1 cellular context compared by ENCODE assay signal in genomic region chr11:27626938-27627586, GRCh38.
TF ChIP-seq lines count a peak whose summit lies in the region.

No MANE protein-coding gene starts in this region.

TF ChIP-seq in WTC11, 78 proteins besides CTCF, POLR2A, EP300 and RAD21 (continued from another document):
- no peak for TF ChIP-seq E2F1 (CRISPR knock-in tag; IDR thresholded peaks at IDR 0.05)
- no peak for TF ChIP-seq GTF2I (CRISPR knock-in tag; conservative IDR thresholded peaks at IDR 0.05)
- TF ChIP-seq ZNF121 (CRISPR knock-in tag; IDR thresholded peaks at IDR 0.05) = no peak
- no peak for TF ChIP-seq SMAD3 (CRISPR knock-in tag; IDR thresholded peaks at IDR 0.05; ENCODE audit: borderline replicate concordance)
- TF ChIP-seq IRF1 (CRISPR knock-in tag; IDR thresholded peaks at IDR 0.05) = no peak
- peak; percentile 90 for TF ChIP-seq ERG (CRISPR knock-in tag; IDR thresholded peaks at IDR 0.05)
- no peak for TF ChIP-seq ZNF317 (CRISPR knock-in tag; IDR thresholded peaks at IDR 0.05; ENCODE audit: borderline replicate concordance, low read depth)
- no peak for TF ChIP-seq ATF6 (CRISPR knock-in tag; IDR thresholded peaks at IDR 0.05)
- TF ChIP-seq HMGA2 (CRISPR knock-in tag; IDR thresholded peaks at IDR 0.05) = no peak
- TF ChIP-seq E2F4 (CRISPR knock-in tag; IDR thresholded peaks at IDR 0.05; ENCODE audit: borderline replicate concordance, low read depth) = no peak
- TF ChIP-seq GRHL2 (CRISPR knock-in tag; IDR thresholded peaks at IDR 0.05; ENCODE audit: insufficient replicate concordance, severe bottlenecking) = no peak
- no peak for TF ChIP-seq E2F5 (CRISPR knock-in tag; IDR thresholded peaks at IDR 0.05)
- TF ChIP-seq PRDM15 (CRISPR knock-in tag; IDR thresholded peaks at IDR 0.05) = no peak
- no peak for TF ChIP-seq CDX4 (CRISPR knock-in tag; IDR thresholded peaks at IDR 0.05; ENCODE audit: borderline replicate concordance)
- TF ChIP-seq ZBTB21 (CRISPR knock-in tag; IDR thresholded peaks at IDR 0.05; ENCODE audit: borderline replicate concordance) = no peak
- TF ChIP-seq PREB (CRISPR knock-in tag; IDR thresholded peaks at IDR 0.05; ENCODE audit: borderline replicate concordance) = no peak
- no peak for TF ChIP-seq NR2C2 (CRISPR knock-in tag; IDR thresholded peaks at IDR 0.05)
- TF ChIP-seq AFF4 (CRISPR knock-in tag; IDR thresholded peaks at IDR 0.05; ENCODE audit: borderline replicate concordance) = 0 out of 2 replicates have a peak, but pooled peaks have one; percentile 42
- TF ChIP-seq TP53 (CRISPR knock-in tag; IDR thresholded peaks at IDR 0.05) = 0 out of 2 replicates have a peak, but pooled peaks have one; percentile 32
TF ChIP-seq in WTC11: peak in this region for 14.
